3 cellular contexts compared by ENCODE assay signal in genomic region chr1:196639291-196639690, GRCh38. TPM values are rescaled to one million over a fixed set of nuclear protein-coding genes. Genes with fewer than 3 reads are reported as not detected.
"Had no signal": no experiment of that assay in that cellular context is flagged by ENCODE, and none has a peak within 500 bp of the region (broad histone marks: within the 10 kb centered on the region; RNA-seq: fewer than 3 reads in every experiment).

No MANE protein-coding gene starts in this region.

RNA-seq across cellular contexts. Expression of gene KCNT2, which starts 31.1 kb away (rescaled TPM):
- polyA plus RNA-seq: immature natural killer cell, keratinocyte, mammary epithelial cell had no signal
